Comparison of ENCODE assay signal across 21 cellular contexts in the genomic region with DNA sequence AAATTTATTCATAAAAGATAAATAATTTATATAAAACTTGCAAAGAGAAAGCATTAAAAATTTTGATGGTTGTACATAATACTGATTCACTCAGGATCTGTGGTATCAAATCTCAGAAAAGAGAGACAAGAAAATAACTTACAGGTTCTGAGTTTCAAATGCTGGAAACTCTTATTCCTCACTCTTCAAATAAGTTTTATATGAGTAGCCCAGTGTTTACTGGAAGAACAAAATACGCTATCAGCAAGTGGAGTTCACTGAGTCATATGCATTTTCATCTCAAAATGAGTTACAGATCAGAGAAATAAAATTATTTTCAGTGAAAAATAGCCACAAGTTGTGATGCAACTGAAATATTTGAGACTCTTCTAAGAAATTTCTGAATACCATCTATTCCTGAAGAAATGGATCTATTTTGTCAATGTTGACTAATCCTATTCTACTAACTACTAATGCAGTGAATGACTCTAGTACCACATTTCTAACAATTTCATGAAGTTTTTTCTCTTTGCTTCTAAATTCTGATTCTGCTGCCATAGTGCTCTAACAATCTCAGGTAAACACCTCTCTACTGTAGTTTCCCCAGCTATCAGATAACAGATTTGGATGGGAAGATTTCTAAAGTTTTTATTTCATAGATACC.
"Had no signal": no experiment of that assay in that cellular context is flagged by ENCODE, and none has a peak within 500 bp of the region (broad histone marks: within the 10 kb centered on the region; RNA-seq: fewer than 3 reads in every experiment).

No MANE protein-coding gene starts in this region.

- H3K9me3 ChIP-seq: ascending aorta, ovary, prostate gland, SJSA1, spleen, tibial artery had no signal

- H3K4me3 Mint-ChIP-seq: mesothelial cell of epicardium; naive thymus-derived CD8-positive, alpha-beta T cell had no signal

- H3K27ac ChIP-seq: ascending aorta, brain microvascular endothelial cell, ovary, prostate gland, SJSA1, spleen, tibial artery, WERI-Rb-1 had no signal

- DNase-seq: activated CD4-positive, alpha-beta T cell treated with anti-CD3 and anti-CD28 coated beads, Interleukin-2, amount 50 U/mL, for 48 hours; activated naive CD4-positive, alpha-beta T cell treated with Interleukin-2 at 50 U/mL for 16 hours; brain microvascular endothelial cell; caudate nucleus; effector memory CD4-positive, alpha-beta T cell; head of caudate nucleus; hypothalamus; left ventricle myocardium superior; mammary epithelial cell; naive thymus-derived CD8-positive, alpha-beta T cell; ovary; spleen; stimulated activated CD4-positive, alpha-beta T cell treated with anti-CD3 and anti-CD28 coated beads, Interleukin-4, amount 100 ng/mL, for 1 hour; stimulated activated naive CD4-positive, alpha-beta T cell treated with Interleukin-2 at 50 U/mL for 16 hours; substantia nigra; tibial artery; WERI-Rb-1 had no signal

- ATAC-seq: left ventricle myocardium superior; naive thymus-derived CD8-positive, alpha-beta T cell had no signal

- H3K27me3 Mint-ChIP-seq: naive thymus-derived CD8-positive, alpha-beta T cell had no signal

- H3K27ac Mint-ChIP-seq: mesothelial cell of epicardium; naive thymus-derived CD8-positive, alpha-beta T cell had no signal

- H3K4me1 ChIP-seq: ascending aorta, prostate gland, spleen, tibial artery had no signal

- H3K36me3 ChIP-seq: ascending aorta, brain microvascular endothelial cell, ovary, prostate gland, SJSA1, tibial artery, WERI-Rb-1 had no signal

- H3K4me3 ChIP-seq: ascending aorta, ovary, prostate gland, SJSA1, spleen, tibial artery had no signal

- H3K27me3 ChIP-seq: ascending aorta, brain microvascular endothelial cell, ovary, SJSA1, spleen, tibial artery had no signal
